32 cellular contexts compared by ENCODE assay signal in genomic region chr1:6113745-6114144, GRCh38.
"Had no signal": no experiment of that assay in that cellular context is flagged by ENCODE, and none has a peak within 500 bp of the region (broad histone marks: within the 10 kb centered on the region; RNA-seq: fewer than 3 reads in every experiment).

No MANE protein-coding gene starts in this region.

- H3K4me1 Mint-ChIP-seq: brain; immature natural killer cell; nephron; stimulated activated naive B cell treated with anti-CD40 and anti-IgM and Interleukin-4, amounts not matched to agents 10 μg/mL and 1 μg/mL and 100 μg/mL, for 72 hours had no signal

- H3K4me1 ChIP-seq: adrenal gland, ascending aorta, gastrocnemius medialis, stomach, thyroid gland, upper lobe of left lung had no signal

- H3K27ac Mint-ChIP-seq: activated naive CD4-positive, alpha-beta T cell treated with anti-CD3 and anti-CD28 coated beads, Interleukin-2, amount 50 U/mL, for 72 hours; activated T-cell treated with anti-CD3 and anti-CD28 coated beads, Interleukin-2, amount 50 U/mL, for 72 hours; brain; effector memory CD8-positive, alpha-beta T cell; immature natural killer cell; nephron; stimulated activated naive B cell treated with anti-CD40 and anti-IgM and Interleukin-4, amounts not matched to agents 10 μg/mL and 1 μg/mL and 100 μg/mL, for 72 hours; T-helper 2 cell treated with Interferon-gamma antibody and Interleukin-4, amounts not matched to agents 5 μg/mL and 100 μg/mL, for 36 hours had no signal

- H3K36me3 ChIP-seq: adrenal gland, ascending aorta, cardiac muscle cell, gastrocnemius medialis, neutrophil, stomach, thyroid gland, upper lobe of left lung had no signal

- H3K27me3 ChIP-seq: ascending aorta, thyroid gland, upper lobe of left lung had no signal

- H3K9me3 Mint-ChIP-seq: effector memory CD8-positive, alpha-beta T cell had no signal

- FAIRE-seq: small intestine had no signal

- H3K36me3 Mint-ChIP-seq: immature natural killer cell had no signal

- H3K4me3 Mint-ChIP-seq: activated T-cell treated with anti-CD3 and anti-CD28 coated beads, Interleukin-2, amount 50 U/mL, for 72 hours; brain; effector memory CD8-positive, alpha-beta T cell; immature natural killer cell; nephron; stimulated activated naive B cell treated with anti-CD40 and anti-IgM and Interleukin-4, amounts not matched to agents 10 μg/mL and 1 μg/mL and 100 μg/mL, for 72 hours; T-helper 2 cell treated with Interferon-gamma antibody and Interleukin-4, amounts not matched to agents 5 μg/mL and 100 μg/mL, for 36 hours had no signal

- DNase-seq: activated CD4-positive, alpha-beta T cell treated with anti-CD3 and anti-CD28 coated beads for 4 hours; activated CD4-positive, alpha-beta T cell treated with anti-CD3 and anti-CD28 coated beads, Interleukin-2, amount 50 U/mL, for 4 hours; activated CD4-positive, CD25-positive, alpha-beta regulatory T cell; activated naive CD4-positive, alpha-beta T cell; activated T-cell treated with anti-CD3 and anti-CD28 coated beads for 4 hours; activated T-cell treated with anti-CD3 and anti-CD28 coated beads, Interleukin-2, amount 50 U/mL, for 72 hours; adrenal gland; cortex of kidney; effector memory CD8-positive, alpha-beta T cell; erythroblast; gastrocnemius medialis; hypothalamus; immature natural killer cell; mammary epithelial cell; small intestine; stimulated activated CD4-positive, alpha-beta T cell treated with anti-CD3 and anti-CD28 coated beads, Interleukin-1b, Interleukin-23, amount 100 ng/mL, for 48 hours; stimulated activated CD4-positive, alpha-beta T cell treated with anti-CD3 and anti-CD28 coated beads, Interleukin-4, amount 100 ng/mL, for 4 hours; stimulated activated CD8-positive, alpha-beta memory T cell treated with anti-CD3 and anti-CD28 coated beads, Interleukin-4, amount 100 ng/mL, for 48 hours; stimulated activated naive B cell treated with anti-CD40 and anti-IgM and Interleukin-4, amounts not matched to agents 10 μg/mL and 1 μg/mL and 100 μg/mL, for 72 hours; stomach; T-helper 1 cell; thyroid gland had no signal

- H3K27ac ChIP-seq: adrenal gland, ascending aorta, cardiac muscle cell, gastrocnemius medialis, neutrophil, stomach, thyroid gland, upper lobe of left lung had no signal

- ATAC-seq: activated naive CD4-positive, alpha-beta T cell treated with anti-CD3 and anti-CD28 coated beads, Interleukin-2, amount 50 U/mL, for 72 hours; activated T-cell treated with anti-CD3 and anti-CD28 coated beads, Interleukin-2, amount 50 U/mL, for 72 hours; effector memory CD8-positive, alpha-beta T cell; gastrocnemius medialis; left lobe of liver; sciatic nerve; stimulated activated naive B cell treated with anti-CD40 and anti-IgM and Interleukin-4, amounts not matched to agents 10 μg/mL and 1 μg/mL and 100 μg/mL, for 72 hours had no signal

- H3K9me3 ChIP-seq: adrenal gland, ascending aorta, gastrocnemius medialis, neutrophil, thyroid gland had no signal

- H3K4me3 ChIP-seq: adrenal gland, ascending aorta, cardiac muscle cell, gastrocnemius medialis, stomach, thyroid gland, upper lobe of left lung had no signal
